Comparison of ENCODE assay signal across 15 cellular contexts in genomic region chr9:95574176-95574575, GRCh38. TPM values are rescaled to one million over a fixed set of nuclear protein-coding genes. Genes with fewer than 3 reads are reported as not detected.
A peak's percentile ranks its signal among the peaks of the same experiment; 100 is the strongest.
DNase-seq lines count a peak whose midpoint lies in the region; ATAC-seq and TF ChIP-seq lines count a peak whose summit lies in the region.
"Had no signal": no experiment of that assay in that cellular context is flagged by ENCODE, and none has a peak within 500 bp of the region (broad histone marks: within the 10 kb centered on the region; RNA-seq: fewer than 3 reads in every experiment).

No MANE protein-coding gene starts in this region.

- H3K4me3 Mint-ChIP-seq in activated naive CD4-positive, alpha-beta T cell treated with anti-CD3 and anti-CD28 coated beads, Interleukin-2, amount 10 ng/mL, durations not matched to agents 7 days and 5 days, result no peak overlapping the region
- H3K4me3 Mint-ChIP-seq: B cell had no signal

- peaks cover 12% of the 10 kb centered on the region for H3K4me1 Mint-ChIP-seq in activated naive CD4-positive, alpha-beta T cell treated with anti-CD3 and anti-CD28 coated beads, Interleukin-2, amount 10 ng/mL, durations not matched to agents 7 days and 5 days

- H3K4me1 ChIP-seq in IMR-90 (ENCODE audit: control insufficient read depth, insufficient read depth, low read length), result 0 out of 2 replicates have a peak, but pooled peaks cover 4% of the 10 kb centered on the region

- no peak overlapping the region for H3K4me2 ChIP-seq in IMR-90 (ENCODE audit: low read depth, low read length)

- H4K91ac ChIP-seq in IMR-90 (ENCODE audit: insufficient read depth, low read depth, low read length), result no peak overlapping the region

- no peak overlapping the region for H2BK20ac ChIP-seq in IMR-90 (ENCODE audit: low read depth, low read length)

- no peak overlapping the region for H3K27ac ChIP-seq in IMR-90 (ENCODE audit: insufficient read depth, low read length)

- H3K79me1 ChIP-seq in IMR-90 (ENCODE audit: low read depth in 1 of 2, low read length in 2 of 2), result no peaks in the 10 kb centered on the region

- H4K20me1 ChIP-seq in IMR-90 (ENCODE audit: insufficient read depth, low read length), result no peaks in the 10 kb centered on the region

- no peak overlapping the region for H3K56ac ChIP-seq in IMR-90 (ENCODE audit: extremely low read depth, insufficient read depth, low read length)

- no peak overlapping the region for H4K8ac ChIP-seq in IMR-90 (ENCODE audit: low read depth in 2 of 2, low read length in 2 of 2)

- H3K27ac Mint-ChIP-seq in activated naive CD4-positive, alpha-beta T cell treated with anti-CD3 and anti-CD28 coated beads, Interleukin-2, amount 10 ng/mL, durations not matched to agents 7 days and 5 days, result no peak overlapping the region
- H3K27ac Mint-ChIP-seq: B cell, naive B cell had no signal

- no peak overlapping the region for H3K9ac ChIP-seq in IMR-90 (ENCODE audit: low read depth, low read length)

- H2BK15ac ChIP-seq in IMR-90 (ENCODE audit: low read depth, low read length), result no peak overlapping the region

- no peak overlapping the region for H3K4ac ChIP-seq in IMR-90 (ENCODE audit: low read depth, low read length)

- no peaks in the 10 kb centered on the region; the same call in 1 of the 2 replicates for H3K9me3 ChIP-seq in IMR-90 (ENCODE audit: control insufficient read depth, insufficient read depth, low read length)

- dilution Hi-C loops in IMR-90 (cut with HindIII; ENCODE audit: low sequenced_read_pairs, unreplicated experiment), result no loop called here

- BruUV-seq in IMR-90 (replicated peaks; lab: Mats Ljungman, UMichigan), result no TSS peak

- TF ChIP-seq POLR2A in IMR-90 (IDR thresholded peaks at IDR 0.05; ENCODE audit: low read depth, low read length), result no peak

- CTCF ChIA-PET in activated naive CD4-positive, alpha-beta T cell treated with anti-CD3 and anti-CD28 coated beads, Interleukin-2, amount 10 ng/mL, durations not matched to agents 7 days and 5 days (lab: Charles Lee), result interaction anchor here (0.7 kb wide), 1 partner anchor 40 kb away, joined by 4 read pairs; no protein-coding TSS in a partner anchor
- CTCF ChIA-PET in IMR-90 (lab: Yijun Ruan, JAX), result interaction anchor here (0.7 kb wide), 1 partner anchor 497 kb away, joined by 4 read pairs; no protein-coding TSS in a partner anchor

- 65% methylated on average over 9 of the region's 16 CpGs; no CpG with 5 or more reads in 1 of the 2 experiments for WGBS in IMR-90 (ENCODE audit: extremely low coverage in 2 of 2, insufficient read length in 1 of 2), 2 experiments

- H3K27me3 Mint-ChIP-seq in activated naive CD4-positive, alpha-beta T cell treated with anti-CD3 and anti-CD28 coated beads, Interleukin-2, amount 10 ng/mL, durations not matched to agents 7 days and 5 days, result peaks cover 55% of the 10 kb centered on the region

- POLR2A ChIA-PET in IMR-90 (lab: Charles Lee; ENCODE audit: unreplicated experiment), result no interaction called here

- no peak overlapping the region for H3K18ac ChIP-seq in IMR-90 (ENCODE audit: low read depth, low read length)

- no peak for TF ChIP-seq RAD21 in IMR-90 (IDR thresholded peaks at IDR 0.05; ENCODE audit: low read length)

- H3K9me1 ChIP-seq in IMR-90 (ENCODE audit: insufficient read depth, low read length), result no peaks in the 10 kb centered on the region

- intact Hi-C loops in IMR-90 (cut with micrococcal nuclease), result no loop called here

- H2AK5ac ChIP-seq in IMR-90 (ENCODE audit: low read depth, low read length), result no peak overlapping the region

- H3K36me3 ChIP-seq in IMR-90 (ENCODE audit: control insufficient read depth, insufficient read depth, low read length), result no peaks in the 10 kb centered on the region

- in situ Hi-C loops in IMR-90 (cut with MboI; ENCODE audit: low sequenced_read_pairs), result no loop called here

- H2AK9ac ChIP-seq in IMR-90 (replicated peaks; ENCODE audit: low read depth, low read length, poor library complexity), result no peak overlapping the region

- no peak overlapping the region for H3K14ac ChIP-seq in IMR-90 (replicated peaks; ENCODE audit: low read depth, low read length)

- no peak overlapping the region for H3K23ac ChIP-seq in IMR-90 (ENCODE audit: low read depth, low read length)

- H3K9me3 Mint-ChIP-seq in activated naive CD4-positive, alpha-beta T cell treated with anti-CD3 and anti-CD28 coated beads, Interleukin-2, amount 10 ng/mL, durations not matched to agents 7 days and 5 days, result no peaks in the 10 kb centered on the region

- H2BK5ac ChIP-seq in IMR-90 (ENCODE audit: low read depth, low read length, poor library complexity, severe bottlenecking), result no peak overlapping the region

- ATAC-seq in IMR-90 (ENCODE audit: low read depth) (no peak), HG03025 (IDR thresholded peaks at IDR 0.05; ENCODE audit: low FRiP score, unreplicated experiment) (no peak), GM18870 (IDR thresholded peaks at IDR 0.05; ENCODE audit: unreplicated experiment) (no peak)
- no peak for ATAC-seq in stimulated activated naive CD8-positive, alpha-beta T cell treated with anti-CD3 and anti-CD28 coated beads, Interleukin-15, Interleukin-2, amounts not matched to agents 100 U/mL and 50 U/mL, for 24 hours
- ATAC-seq: SK-N-SH treated with all-trans-retinoic acid at 6 μM for 48 hours had no signal

- peaks cover 17% of the 10 kb centered on the region; the same call in 1 of the 2 replicates for H3K27me3 ChIP-seq in IMR-90 (ENCODE audit: control insufficient read depth, insufficient read depth, low read length)

- H2BK120ac ChIP-seq in IMR-90 (ENCODE audit: low read depth, low read length), result no peak overlapping the region

- no peak overlapping the region for H3K4me3 ChIP-seq in IMR-90 (ENCODE audit: insufficient read depth, low read depth, low read length)

- no peak for TF ChIP-seq CTCF in IMR-90 (conservative IDR thresholded peaks at IDR 0.05; ENCODE audit: low read depth, low read length)

- H3K36me3 Mint-ChIP-seq in activated naive CD4-positive, alpha-beta T cell treated with anti-CD3 and anti-CD28 coated beads, Interleukin-2, amount 10 ng/mL, durations not matched to agents 7 days and 5 days, result no peaks in the 10 kb centered on the region
- H3K36me3 Mint-ChIP-seq: naive B cell had no signal

- DNase-seq in activated naive CD4-positive, alpha-beta T cell treated with anti-CD3 and anti-CD28 coated beads, Interleukin-2, amount 10 ng/mL, durations not matched to agents 7 days and 5 days, result peak; percentile 22
- no peak for DNase-seq in activated naive CD4-positive, alpha-beta T cell (lab: John Stamatoyannopoulos, UW)
- DNase-seq in IMR-90 (no peak), T follicular helper cell (ENCODE audit: low read depth) (peak; percentile 3)
- peak; percentile 8 for DNase-seq in stimulated activated naive CD8-positive, alpha-beta T cell treated with anti-CD3 and anti-CD28 coated beads, Interleukin-15, Interleukin-2, amounts not matched to agents 100 U/mL and 50 U/mL, for 24 hours
- no peak for DNase-seq in activated effector memory CD4-positive, alpha-beta T cell treated with anti-CD3 and anti-CD28 coated beads, Interleukin-2, amount 50 U/mL, for 16 hours
- DNase-seq: activated gamma-delta T cell; MV-4-11; naive B cell; NCI-H510A; stimulated activated CD4-positive, alpha-beta T cell treated with anti-CD3 and anti-CD28 coated beads, Interleukin-1b, Interleukin-23, amount 100 ng/mL, for 48 hours had no signal

- H4K5ac ChIP-seq in IMR-90 (ENCODE audit: low read depth, low read length), result no peak overlapping the region

- peak overlapping the region; percentile 32 for H2AFZ ChIP-seq in IMR-90 (replicated peaks; ENCODE audit: low read length, poor library complexity)

TF ChIP-seq in IMR-90, 13 proteins besides CTCF, POLR2A, EP300 and RAD21:
- TF ChIP-seq MAZ (IDR thresholded peaks at IDR 0.05; ENCODE audit: borderline replicate concordance, low read depth, low read length) (no peak), USF2 (IDR thresholded peaks at IDR 0.05; ENCODE audit: low read depth, low read length) (no peak), ELK1 (IDR thresholded peaks at IDR 0.05; ENCODE audit: borderline replicate concordance, low read depth, low read length) (no peak), CEBPB (IDR thresholded peaks at IDR 0.05; ENCODE audit: low read depth, low read length) (no peak), MAFK (IDR thresholded peaks at IDR 0.05; ENCODE audit: low read depth, low read length) (no peak), RCOR1 (IDR thresholded peaks at IDR 0.05; ENCODE audit: insufficient replicate concordance, low read length) (no peak), CHD1 (IDR thresholded peaks at IDR 0.05; ENCODE audit: low read depth, low read length) (no peak), RFX5 (IDR thresholded peaks at IDR 0.05; ENCODE audit: low read depth, low read length) (no peak), FOS (IDR thresholded peaks at IDR 0.05; ENCODE audit: low read depth, low read length) (no peak), BHLHE40 (IDR thresholded peaks at IDR 0.05; ENCODE audit: low read depth, low read length) (no peak), MXI1 (IDR thresholded peaks at IDR 0.05; ENCODE audit: borderline replicate concordance, low read depth, low read length) (no peak), NFE2L2 (IDR thresholded peaks at IDR 0.05; ENCODE audit: low read depth, low read length) (no peak), SMC3 (IDR thresholded peaks at IDR 0.05; ENCODE audit: low read depth, low read length) (no peak)

RNA-seq across cellular contexts. Expression of gene PTCH1, which starts 57.4 kb away (rescaled TPM):
- 4.1 and 5.3 TPM in 2 replicates for total RNA-seq in IMR-90 (2012; rRNA removed)
- polyA plus RNA-seq in IMR-90 (2012; rRNA removed), result 5.0 and 6.0 TPM in 2 replicates
- polyA plus RNA-seq in IMR-90 (2012; cell fraction: cytosol; rRNA removed), result 2.0 and 3.7 TPM in 2 replicates
- polyA plus RNA-seq in IMR-90 (2012; cell fraction: nucleus; rRNA removed; ENCODE audit: low replicate concordance), result 12.6 and 14.4 TPM in 2 replicates

Comparison
In these comparisons a context has a peak if more than half of its experiments do, and no peak if none do; other contexts are left out.
1. DNase-seq: peak in activated naive CD4-positive, alpha-beta T cell treated with anti-CD3 and anti-CD28 coated beads, Interleukin-2, amount 10 ng/mL, durations not matched to agents 7 days and 5 days (single experiment), T follicular helper cell (single experiment) and stimulated activated naive CD8-positive, alpha-beta T cell treated with anti-CD3 and anti-CD28 coated beads, Interleukin-15, Interleukin-2, amounts not matched to agents 100 U/mL and 50 U/mL, for 24 hours (single experiment); none in activated naive CD4-positive, alpha-beta T cell (0 of 4), IMR-90 (single experiment) and activated effector memory CD4-positive, alpha-beta T cell treated with anti-CD3 and anti-CD28 coated beads, Interleukin-2, amount 50 U/mL, for 16 hours (single experiment).